Comparison of ENCODE assay signal across 23 cellular contexts in the genomic region with DNA sequence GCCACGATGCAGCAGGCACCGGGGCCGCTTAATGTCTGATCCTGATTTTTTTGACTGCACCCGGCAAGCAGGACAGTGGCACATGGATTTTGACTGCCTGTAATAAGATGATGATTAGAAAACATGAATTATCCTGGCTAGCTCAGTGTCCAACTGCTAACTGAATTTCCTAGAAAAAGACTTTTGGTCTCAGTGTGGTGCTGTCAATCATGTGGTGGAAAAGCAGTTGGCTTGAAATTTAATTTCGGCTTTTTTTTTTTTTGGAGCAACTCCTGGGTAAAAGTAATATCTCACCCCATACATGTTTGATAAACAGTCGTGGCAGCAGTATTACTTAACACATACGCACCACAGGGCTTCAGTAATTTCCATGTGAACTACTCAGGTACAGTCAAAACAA.
A peak's percentile ranks its signal among the peaks of the same experiment; 100 is the strongest.
DNase-seq lines count a peak whose midpoint lies in the region; ATAC-seq and TF ChIP-seq lines count a peak whose summit lies in the region.
"Had no signal": no experiment of that assay in that cellular context is flagged by ENCODE, and none has a peak within 500 bp of the region (broad histone marks: within the 10 kb centered on the region; RNA-seq: fewer than 3 reads in every experiment).

No MANE protein-coding gene starts in this region.

- H4K20me1 ChIP-seq in H9 (ENCODE audit: control insufficient read depth, insufficient read depth, insufficient read length) (no peaks in the 10 kb centered on the region), neural progenitor cell (ENCODE audit: low read depth) (no peaks in the 10 kb centered on the region)
- H4K20me1 ChIP-seq: BLaER1 had no signal

- H3K4ac ChIP-seq in H9 (ENCODE audit: low read depth, low read length): no peak overlapping the region

- no peak for ATAC-seq in left colon
- ATAC-seq: HCT116 had no signal

- H3T11ph ChIP-seq in H9 (ENCODE audit: low read length): no peak overlapping the region

- H3K4me3 ChIP-seq in endodermal cell (ENCODE audit: low read length) (no peak overlapping the region), neural progenitor cell (no peak overlapping the region)
- H3K4me3 ChIP-seq: BLaER1, SJSA1 had no signal

- peaks cover 5% of the 10 kb centered on the region; the same call in 1 of the 2 replicates for H3K4me1 ChIP-seq in H9 (ENCODE audit: insufficient read depth, low read length)
- no peaks in the 10 kb centered on the region for H3K4me1 ChIP-seq in endodermal cell (ENCODE audit: control insufficient read depth, insufficient read depth, low read length)
- peaks cover 7% of the 10 kb centered on the region for H3K4me1 ChIP-seq in neural progenitor cell
- H3K4me1 ChIP-seq: BLaER1, SJSA1 had no signal

- H4K5ac ChIP-seq in H9 (ENCODE audit: insufficient read length, low read depth, low read length): no peak overlapping the region

- H3K23ac ChIP-seq in H9 (ENCODE audit: insufficient read length, low read depth, low read length): no peak overlapping the region

- H3K56ac ChIP-seq in H9 (ENCODE audit: insufficient read length, low read depth, low read length): no peak overlapping the region

- no peaks in the 10 kb centered on the region for H3F3A ChIP-seq in neural progenitor cell (ENCODE audit: low read depth)

- no peak overlapping the region for H4K8ac ChIP-seq in H9 (replicated peaks; ENCODE audit: insufficient read length, low read depth, low read length)

- H2BK20ac ChIP-seq in H9 (ENCODE audit: low read depth, low read length, poor library complexity, severe bottlenecking): peak overlapping the region; percentile 90

- no peak overlapping the region for H3K14ac ChIP-seq in H9 (ENCODE audit: insufficient read depth, low read length)

- H3K9me3 ChIP-seq in H9 (ENCODE audit: control insufficient read depth, low read depth, low read length) (no peaks in the 10 kb centered on the region), endodermal cell (ENCODE audit: control insufficient read depth, low read length) (no peaks in the 10 kb centered on the region), neural progenitor cell (ENCODE audit: low read depth) (no peaks in the 10 kb centered on the region)
- H3K9me3 ChIP-seq: BLaER1, SJSA1 had no signal

- H2AFZ ChIP-seq in H9 (ENCODE audit: low read length) (no peak overlapping the region), neural progenitor cell (replicated peaks) (peak overlapping the region; percentile 74)

- no peaks in the 10 kb centered on the region for H3K79me2 ChIP-seq in H9 (ENCODE audit: insufficient read depth, low read length)
- no peaks in the 10 kb centered on the region for H3K79me2 ChIP-seq in neural progenitor cell (ENCODE audit: low read depth)

- H3K23me2 ChIP-seq in H9 (ENCODE audit: insufficient read length, low read depth, low read length, poor library complexity, severe bottlenecking): peaks cover 3% of the 10 kb centered on the region

- WGBS in H9 (ENCODE audit: extremely low coverage, insufficient read length, low lambda C conversion rate): no CpG with 5 or more reads among the region's 7 CpGs
- 79 to 82% methylated on average over 7 of the region's 7 CpGs for WGBS in endodermal cell (ENCODE audit: insufficient coverage in 1 of 2, insufficient read length in 1 of 2), 2 experiments

- no peak overlapping the region for H3K4me2 ChIP-seq in H9 (ENCODE audit: insufficient read depth, insufficient read length, low read length)
- no peak overlapping the region for H3K4me2 ChIP-seq in neural progenitor cell
- H3K4me2 ChIP-seq: BLaER1 had no signal

- intact Hi-C loops in left colon (cut with DNase I, micrococcal nuclease): no loop called here

- H3K79me1 ChIP-seq in H9 (ENCODE audit: insufficient read depth, low read depth, low read length, poor library complexity, severe bottlenecking): no peaks in the 10 kb centered on the region

- H4K91ac ChIP-seq in H9 (ENCODE audit: insufficient read length, low read depth, low read length): no peak overlapping the region

- no peak overlapping the region for H2BK5ac ChIP-seq in H9 (ENCODE audit: insufficient read length, low read length)

- H3K4me1 Mint-ChIP-seq in H9 (peaks cover 19% of the 10 kb centered on the region in 2 experiments), endodermal cell (no peaks in the 10 kb centered on the region), neural progenitor cell (peaks cover 17% of the 10 kb centered on the region)

- no peaks in the 10 kb centered on the region; a peak in 1 of 7 replicates for H3K36me3 Mint-ChIP-seq in H9 (ENCODE audit: insufficient read depth in 1 of 3, low read depth in 3 of 3)
- H3K36me3 Mint-ChIP-seq in endodermal cell (ENCODE audit: low read depth): no peaks in the 10 kb centered on the region
- no peaks in the 10 kb centered on the region for H3K36me3 Mint-ChIP-seq in neural progenitor cell
- H3K36me3 Mint-ChIP-seq: CD4-positive, CD25-positive, alpha-beta regulatory T cell had no signal

- no peaks in the 10 kb centered on the region for H3K27me3 ChIP-seq in H9 (ENCODE audit: insufficient read depth, low read length)
- H3K27me3 ChIP-seq in endodermal cell (ENCODE audit: control insufficient read depth, insufficient read depth, low read length, poor library complexity, severe bottlenecking): no peaks in the 10 kb centered on the region
- H3K27me3 ChIP-seq in neural progenitor cell: no peaks in the 10 kb centered on the region
- H3K27me3 ChIP-seq: BLaER1, SJSA1 had no signal

- H3K27me3 Mint-ChIP-seq in H9 (ENCODE audit: low read depth): peaks cover 16% of the 10 kb centered on the region
- H3K27me3 Mint-ChIP-seq in endodermal cell (ENCODE audit: insufficient read depth): no peaks in the 10 kb centered on the region
- H3K27me3 Mint-ChIP-seq in neural progenitor cell (ENCODE audit: insufficient read depth, low read depth): peaks cover 11% of the 10 kb centered on the region
- H3K27me3 Mint-ChIP-seq: CD4-positive, CD25-positive, alpha-beta regulatory T cell had no signal

- H3K9me3 Mint-ChIP-seq in H9: peaks cover 0 to 4% of the 10 kb centered on the region in 2 experiments; a peak in 3 of 5 replicates
- no peaks in the 10 kb centered on the region for H3K9me3 Mint-ChIP-seq in endodermal cell
- peaks cover 2% of the 10 kb centered on the region for H3K9me3 Mint-ChIP-seq in neural progenitor cell

- TF ChIP-seq CTCF in H9 (conservative IDR thresholded peaks at IDR 0.05): no peak
- TF ChIP-seq CTCF in endodermal cell (conservative IDR thresholded peaks at IDR 0.05): no peak
- TF ChIP-seq CTCF in neural progenitor cell (IDR thresholded peaks at IDR 0.05): no peak

- H2BK15ac ChIP-seq in H9 (ENCODE audit: low read depth, low read length): no peak overlapping the region

- no peak overlapping the region for H3K4me3 Mint-ChIP-seq in H9
- H3K4me3 Mint-ChIP-seq in endodermal cell: no peak overlapping the region
- no peak overlapping the region for H3K4me3 Mint-ChIP-seq in neural progenitor cell
- H3K4me3 Mint-ChIP-seq: CD4-positive, CD25-positive, alpha-beta regulatory T cell had no signal

- H2AK5ac ChIP-seq in H9 (ENCODE audit: insufficient read length, low read length): no peak overlapping the region

- no peak overlapping the region for H2BK12ac ChIP-seq in H9 (ENCODE audit: insufficient read length, low read depth, low read length)

- no peak overlapping the region for H3K18ac ChIP-seq in H9 (ENCODE audit: insufficient read length, low read depth, low read length)

- DNase-seq in H9 (no peak), OCI-M1 (lab: John Stamatoyannopoulos, UW) (peak; percentile 70), endodermal cell (no peak), neural progenitor cell (ENCODE audit: low spot score) (no peak), left colon (no peak), NK-92 (lab: John Stamatoyannopoulos, UW; ENCODE audit: unreplicated experiment) (no peak)
- no peak for DNase-seq in stimulated activated CD4-positive, alpha-beta T cell treated with anti-CD3 and anti-CD28 coated beads, Interleukin-1b, Interleukin-23, amount 100 ng/mL, for 48 hours
- DNase-seq in activated naive CD4-positive, alpha-beta T cell (lab: John Stamatoyannopoulos, UW): no peak
- DNase-seq: CD4-positive, CD25-positive, alpha-beta regulatory T cell; DMS153; DND-41; Karpas-422; NCI-H1092 treated with DMSO at 0.1 percent for 48 hours; NCI-H1436 treated with DMSO at 0.1 percent for 48 hours; NCI-H187 treated with DMSO at 0.1 percent for 48 hours; NCI-H524; NCI-H748 treated with DMSO at 0.1 percent for 48 hours; Right ventricle myocardium superior; RPMI8226 had no signal

- H3K27ac ChIP-seq in H9 (ENCODE audit: insufficient read length, low read depth, low read length): no peak overlapping the region
- H3K27ac ChIP-seq in endodermal cell (ENCODE audit: low read depth, low read length): peak overlapping the region; percentile 60
- H3K27ac ChIP-seq in neural progenitor cell: no peak overlapping the region
- H3K27ac ChIP-seq: BLaER1, HL-60, SJSA1 had no signal

- H3K9ac ChIP-seq in H9 (ENCODE audit: extremely low read depth, insufficient read length, low read length) (no peak overlapping the region), endodermal cell (ENCODE audit: extremely low read depth, low read length, poor library complexity, severe bottlenecking) (no peak overlapping the region), neural progenitor cell (no peak overlapping the region)
- H3K9ac ChIP-seq: BLaER1 had no signal

- H3K36me3 ChIP-seq in endodermal cell (ENCODE audit: control insufficient read depth, insufficient read depth, low read length) (no peaks in the 10 kb centered on the region), neural progenitor cell (no peaks in the 10 kb centered on the region)
- H3K36me3 ChIP-seq: BLaER1, SJSA1 had no signal

- no peak overlapping the region for H3K27ac Mint-ChIP-seq in H9
- H3K27ac Mint-ChIP-seq in endodermal cell: no peak overlapping the region
- H3K27ac Mint-ChIP-seq in neural progenitor cell: peak overlapping the region; percentile 22

- H2BK120ac ChIP-seq in H9 (ENCODE audit: low read depth, low read length, poor library complexity, severe bottlenecking): no peak overlapping the region
